11 cellular contexts compared by ENCODE assay signal in genomic region chr13:80359459-80360297, GRCh38. TPM values are rescaled to one million over a fixed set of nuclear protein-coding genes. Genes with fewer than 3 reads are reported as not detected.
DNase-seq lines count a peak whose midpoint lies in the region; ATAC-seq, FAIRE-seq and TF ChIP-seq lines count a peak whose summit lies in the region.
"Had no signal": no experiment of that assay in that cellular context is flagged by ENCODE, and none has a peak within 500 bp of the region (broad histone marks: within the 10 kb centered on the region; RNA-seq: fewer than 3 reads in every experiment).

No MANE protein-coding gene starts in this region.

- no peak overlapping the region for H4K8ac ChIP-seq in mesenchymal stem cell (ENCODE audit: low read length)

- H3K14ac ChIP-seq in mesenchymal stem cell (ENCODE audit: low read length in 2 of 2) = no peak overlapping the region

- no peak for ATAC-seq in GM21526 (IDR thresholded peaks at IDR 0.05; ENCODE audit: low FRiP score, unreplicated experiment)

- no peak overlapping the region for H4K91ac ChIP-seq in mesenchymal stem cell (ENCODE audit: low read length)

- no peaks in the 10 kb centered on the region for H3K9me3 ChIP-seq in mesenchymal stem cell (ENCODE audit: control insufficient read depth, low read length)
- H3K9me3 ChIP-seq: MG63, transverse colon had no signal

- no peak overlapping the region for H3K4me3 ChIP-seq in choroid plexus epithelial cell (ENCODE audit: low read depth, low read length)
- H3K4me3 ChIP-seq in mesenchymal stem cell (ENCODE audit: insufficient read depth in 1 of 2, low read depth in 1 of 2, low read length in 2 of 2) = no peak overlapping the region
- H3K4me3 ChIP-seq: MG63, transverse colon had no signal

- no peak overlapping the region for H3K4me2 ChIP-seq in mesenchymal stem cell (ENCODE audit: low read length, poor library complexity, severe bottlenecking)

- DNase-seq in GM18507 (ENCODE audit: extremely low spot score, insufficient read length, low read depth) (no peak), NCI-H2107 treated with DMSO at 0.1 percent for 48 hours (lab: John Stamatoyannopoulos, UW; ENCODE audit: unreplicated experiment) (peak; percentile 66), choroid plexus epithelial cell (ENCODE audit: low read depth) (peak; percentile 19), mesenchymal stem cell (peak; percentile 48), DMS 273 (lab: John Stamatoyannopoulos, UW; ENCODE audit: unreplicated experiment) (no peak), GDM1 (lab: John Stamatoyannopoulos, UW) (no peak)
- no peak for DNase-seq in activated CD4-positive, alpha-beta T cell treated with anti-CD3 and anti-CD28 coated beads, Interleukin-2, amount 50 U/mL, for 48 hours
- DNase-seq: effector memory CD4-positive, alpha-beta T cell; MG63; transverse colon had no signal

- H2BK120ac ChIP-seq in mesenchymal stem cell (ENCODE audit: low read depth, low read length) = no peak overlapping the region

- peak overlapping the region; percentile 68 to 84 for H3K18ac ChIP-seq in mesenchymal stem cell (ENCODE audit: low read depth in 1 of 2, low read length in 2 of 2)

- H2AK5ac ChIP-seq in mesenchymal stem cell (ENCODE audit: low read length, severe bottlenecking) = no peak overlapping the region

- H3K4ac ChIP-seq in mesenchymal stem cell (ENCODE audit: low read depth in 1 of 2, low read length in 2 of 2) = no peak overlapping the region

- H3K9ac ChIP-seq in mesenchymal stem cell (ENCODE audit: low read length) = no peak overlapping the region

- no peaks in the 10 kb centered on the region for H3K79me1 ChIP-seq in mesenchymal stem cell (replicated peaks; ENCODE audit: low read length, poor library complexity, severe bottlenecking)

- TF ChIP-seq CTCF in choroid plexus epithelial cell (conservative IDR thresholded peaks at IDR 0.05; ENCODE audit: low read depth, low read length) = no peak

- no peak overlapping the region for H2BK5ac ChIP-seq in mesenchymal stem cell (ENCODE audit: low read depth, low read length, poor library complexity, severe bottlenecking)

- 9% methylated on average over 10 of the region's 10 CpGs for WGBS in mesenchymal stem cell

- H2BK12ac ChIP-seq in mesenchymal stem cell (ENCODE audit: low read length in 2 of 2) = peak overlapping the region in 1 of 2 experiments; percentile 57

- no peak overlapping the region for H2AFZ ChIP-seq in mesenchymal stem cell (ENCODE audit: low read depth, low read length)

- H3K4me1 ChIP-seq in mesenchymal stem cell (ENCODE audit: control insufficient read depth, insufficient read depth, low read depth, low read length) = peaks cover 5% of the 10 kb centered on the region

- no peaks in the 10 kb centered on the region for H3K36me3 ChIP-seq in mesenchymal stem cell (ENCODE audit: control insufficient read depth in 1 of 2, insufficient read depth in 2 of 2, low read depth in 1 of 2, low read length in 2 of 2)
- H3K36me3 ChIP-seq: MG63, transverse colon had no signal

- peak overlapping the region; percentile 4 for H3K27ac ChIP-seq in mesenchymal stem cell (ENCODE audit: low read length, poor library complexity, severe bottlenecking)

- FAIRE-seq in GM18507 (lab: Jason Lieb, UNC) = peak; percentile 68

- peak overlapping the region; percentile 17 for H2BK15ac ChIP-seq in mesenchymal stem cell (ENCODE audit: low read depth, poor library complexity, severe bottlenecking)

- H3K23ac ChIP-seq in mesenchymal stem cell (ENCODE audit: low read length in 2 of 2) = no peak overlapping the region

- no peaks in the 10 kb centered on the region for H3K27me3 ChIP-seq in mesenchymal stem cell (ENCODE audit: control insufficient read depth in 1 of 2, insufficient read depth in 1 of 2, low read length in 2 of 2)
- H3K27me3 ChIP-seq: MG63, transverse colon had no signal

RNA-seq across cellular contexts. Expression of gene SPRY2, which starts 18.8 kb away (rescaled TPM):
- polyA plus RNA-seq in mesenchymal stem cell (2013, experiment 1 of 2) = 38.9 TPM
- 38.8 TPM for polyA plus RNA-seq in mesenchymal stem cell (2013, experiment 2 of 2)

Comparison
In these comparisons a context has a peak if more than half of its experiments do, and no peak if none do; other contexts are left out.
1. DNase-seq: peak in NCI-H2107 treated with DMSO at 0.1 percent for 48 hours (single experiment), choroid plexus epithelial cell (single experiment) and mesenchymal stem cell (single experiment); none in GM18507 (single experiment), activated CD4-positive, alpha-beta T cell treated with anti-CD3 and anti-CD28 coated beads, Interleukin-2, amount 50 U/mL, for 48 hours (0 of 2), DMS 273 (single experiment) and GDM1 (single experiment).